Comparison of ENCODE assay signal across 39 cellular contexts in the genomic region with DNA sequence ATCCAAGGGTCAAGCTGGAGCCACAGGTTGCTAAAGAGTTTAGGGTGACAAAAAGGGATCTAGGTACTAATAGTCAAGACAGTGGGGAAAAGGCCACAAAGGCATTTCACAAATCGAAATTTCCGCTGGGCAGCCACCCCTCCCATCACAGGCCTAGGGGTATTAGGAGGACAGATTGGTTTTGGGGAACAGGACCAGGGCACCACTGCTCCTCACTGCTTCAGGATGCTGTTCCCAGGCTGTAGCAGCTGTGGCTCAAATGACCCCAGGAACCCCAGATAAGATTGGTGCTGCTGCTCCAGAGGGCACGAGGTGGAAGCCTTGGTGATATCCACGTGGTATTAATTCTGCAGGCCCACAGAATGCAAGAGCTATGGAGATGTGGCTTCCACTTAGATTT.
"Had no signal": no experiment of that assay in that cellular context is flagged by ENCODE, and none has a peak within 500 bp of the region (broad histone marks: within the 10 kb centered on the region; RNA-seq: fewer than 3 reads in every experiment).

No MANE protein-coding gene starts in this region.

- DNase-seq: activated effector memory CD4-positive, alpha-beta T cell treated with anti-CD3 and anti-CD28 coated beads, Interleukin-2, amount 50 U/mL, for 16 hours; activated effector memory CD4-positive, alpha-beta T cell treated with Interleukin-2 at 50 U/mL for 16 hours; activated gamma-delta T cell; activated gamma-delta T cell treated with Interleukin-2 at 50 U/mL for 16 hours; activated naive CD4-positive, alpha-beta T cell; activated naive CD4-positive, alpha-beta T cell treated with anti-CD3 and anti-CD28 coated beads for 36 hours; activated naive CD4-positive, alpha-beta T cell treated with anti-CD3 and anti-CD28 coated beads, Interleukin-2, amount 10 ng/mL, durations not matched to agents 7 days and 5 days; activated naive CD4-positive, alpha-beta T cell treated with anti-CD3 and anti-CD28 coated beads, Interleukin-2, amount 50 U/mL, for 16 hours; activated naive CD4-positive, alpha-beta T cell treated with Interleukin-2 at 50 U/mL for 16 hours; activated naive CD8-positive, alpha-beta T cell treated with anti-CD3 and anti-CD28 coated beads for 36 hours; activated naive CD8-positive, alpha-beta T cell treated with anti-CD3 and anti-CD28 coated beads, Interleukin-2, amount 10 ng/mL, durations not matched to agents 7 days and 5 days; activated naive CD8-positive, alpha-beta T cell treated with anti-CD3 and anti-CD28 coated beads, Interleukin-2, amount 50 U/mL, for 24 hours; activated T-cell treated with anti-CD3 and anti-CD28 coated beads for 4 hours; activated T-cell treated with anti-CD3 and anti-CD28 coated beads, Interleukin-2, amount 50 U/mL, for 1 hour; activated T-cell treated with anti-CD3 and anti-CD28 coated beads, Interleukin-2, amount 50 U/mL, for 24 hours; activated T-cell treated with anti-CD3 and anti-CD28 coated beads, Interleukin-2, amount 50 U/mL, for 4 hours; activated T-cell treated with anti-CD3 and anti-CD28 coated beads, Interleukin-2, amount 50 U/mL, for 48 hours; activated T-cell treated with anti-CD3 and anti-CD28 coated beads, Interleukin-2, amount 50 U/mL, for 72 hours; adrenal gland; amniotic stem cell; amygdala; anterior cingulate cortex; aorta; body of pancreas; brain microvascular endothelial cell; caudate nucleus; central memory CD4-positive, alpha-beta T cell; cerebellar nuclear complex had no signal

- H3K36me3 Mint-ChIP-seq: activated naive CD4-positive, alpha-beta T cell treated with anti-CD3 and anti-CD28 coated beads, Interleukin-2, amount 10 ng/mL, durations not matched to agents 7 days and 5 days; activated naive CD4-positive, alpha-beta T cell treated with anti-CD3 and anti-CD28 coated beads, Interleukin-2, amount 50 U/mL, for 24 hours; activated naive CD4-positive, alpha-beta T cell treated with anti-CD3 and anti-CD28 coated beads, Interleukin-2, amount 50 U/mL, for 72 hours; activated naive CD8-positive, alpha-beta T cell; activated naive CD8-positive, alpha-beta T cell treated with anti-CD3 and anti-CD28 coated beads, Interleukin-2, amount 10 ng/mL, durations not matched to agents 7 days and 5 days had no signal

- H3K9me3 ChIP-seq: adrenal gland, ascending aorta, body of pancreas, breast epithelium had no signal

- H3K27ac ChIP-seq: adrenal gland, ascending aorta, body of pancreas, brain microvascular endothelial cell, breast epithelium, cardiac muscle cell had no signal

- H3K27me3 ChIP-seq: adrenal gland, ascending aorta, body of pancreas, brain microvascular endothelial cell, breast epithelium, cardiac muscle cell had no signal

- H3K4me3 Mint-ChIP-seq: activated naive CD4-positive, alpha-beta T cell treated with anti-CD3 and anti-CD28 coated beads for 36 hours; activated naive CD4-positive, alpha-beta T cell treated with anti-CD3 and anti-CD28 coated beads, Interleukin-2, amount 10 ng/mL, durations not matched to agents 7 days and 5 days; activated naive CD4-positive, alpha-beta T cell treated with anti-CD3 and anti-CD28 coated beads, Interleukin-2, amount 50 U/mL, for 24 hours; activated naive CD8-positive, alpha-beta T cell; activated naive CD8-positive, alpha-beta T cell treated with anti-CD3 and anti-CD28 coated beads for 36 hours; activated naive CD8-positive, alpha-beta T cell treated with anti-CD3 and anti-CD28 coated beads, Interleukin-2, amount 10 ng/mL, durations not matched to agents 7 days and 5 days; activated naive CD8-positive, alpha-beta T cell treated with anti-CD3 and anti-CD28 coated beads, Interleukin-2, amount 50 U/mL, for 24 hours; activated T-cell treated with anti-CD3 and anti-CD28 coated beads, Interleukin-2, amount 50 U/mL, for 24 hours; activated T-cell treated with anti-CD3 and anti-CD28 coated beads, Interleukin-2, amount 50 U/mL, for 4 hours; activated T-cell treated with anti-CD3 and anti-CD28 coated beads, Interleukin-2, amount 50 U/mL, for 72 hours; activated T-helper 1 cell treated with anti-CD3 and anti-CD28 coated beads, Interleukin-12 subunit alpha, Interleukin-12 subunit beta, Interleukin-2, Interleukin-4 antibody, amounts not matched to agents 30 ng/mL and 10 ng/mL and 1 ng/mL, durations not matched to agents 14 hours and 24 hours and 36 hours; activated T-helper 17 cell treated with anti-CD3 and anti-CD28 coated beads, Interleukin-2, amount 50 U/mL, for 72 hours; brain; central memory CD8-positive, alpha-beta T cell had no signal

- H3K9me3 Mint-ChIP-seq: activated naive CD4-positive, alpha-beta T cell treated with anti-CD3 and anti-CD28 coated beads for 36 hours; activated naive CD4-positive, alpha-beta T cell treated with anti-CD3 and anti-CD28 coated beads, Interleukin-2, amount 10 ng/mL, durations not matched to agents 7 days and 5 days; activated naive CD4-positive, alpha-beta T cell treated with anti-CD3 and anti-CD28 coated beads, Interleukin-2, amount 50 U/mL, for 24 hours; activated naive CD4-positive, alpha-beta T cell treated with anti-CD3 and anti-CD28 coated beads, Interleukin-2, amount 50 U/mL, for 72 hours; activated naive CD8-positive, alpha-beta T cell treated with anti-CD3 and anti-CD28 coated beads for 36 hours; activated naive CD8-positive, alpha-beta T cell treated with anti-CD3 and anti-CD28 coated beads, Interleukin-2, amount 50 U/mL, for 24 hours; activated T-cell treated with anti-CD3 and anti-CD28 coated beads, Interleukin-2, amount 50 U/mL, for 24 hours; activated T-cell treated with anti-CD3 and anti-CD28 coated beads, Interleukin-2, amount 50 U/mL, for 4 hours; activated T-cell treated with anti-CD3 and anti-CD28 coated beads, Interleukin-2, amount 50 U/mL, for 72 hours; activated T-helper 1 cell treated with anti-CD3 and anti-CD28 coated beads, Interleukin-12 subunit alpha, Interleukin-12 subunit beta, Interleukin-2, Interleukin-4 antibody, amounts not matched to agents 30 ng/mL and 10 ng/mL and 1 ng/mL, durations not matched to agents 14 hours and 24 hours and 36 hours; activated T-helper 17 cell treated with anti-CD3 and anti-CD28 coated beads, Interleukin-2, amount 50 U/mL, for 72 hours; activated T-helper 2 cell treated with anti-CD3 and anti-CD28 coated beads, Interferon-gamma antibody, Interleukin-2, Interleukin-4, amounts not matched to agents 10 μg/mL and 5 μg/mL and 100 μg/mL, durations not matched to agents 14 hours and 24 hours and 36 hours; central memory CD8-positive, alpha-beta T cell had no signal

- H3K4me1 ChIP-seq: adrenal gland, ascending aorta, body of pancreas, breast epithelium had no signal

- H3K4me3 ChIP-seq: adrenal gland, ascending aorta, body of pancreas, breast epithelium, cardiac muscle cell had no signal

- H3K4me1 Mint-ChIP-seq: activated naive CD4-positive, alpha-beta T cell treated with anti-CD3 and anti-CD28 coated beads, Interleukin-2, amount 50 U/mL, for 24 hours; activated naive CD8-positive, alpha-beta T cell treated with anti-CD3 and anti-CD28 coated beads for 36 hours; activated T-helper 17 cell treated with anti-CD3 and anti-CD28 coated beads, Interleukin-2, amount 50 U/mL, for 72 hours; brain; central memory CD8-positive, alpha-beta T cell had no signal

- H3K36me3 ChIP-seq: adrenal gland, ascending aorta, brain microvascular endothelial cell, breast epithelium had no signal

- H3K27me3 Mint-ChIP-seq: activated naive CD4-positive, alpha-beta T cell treated with anti-CD3 and anti-CD28 coated beads, Interleukin-2, amount 50 U/mL, for 24 hours; activated naive CD8-positive, alpha-beta T cell; activated naive CD8-positive, alpha-beta T cell treated with anti-CD3 and anti-CD28 coated beads, Interleukin-2, amount 10 ng/mL, durations not matched to agents 7 days and 5 days; activated naive CD8-positive, alpha-beta T cell treated with anti-CD3 and anti-CD28 coated beads, Interleukin-2, amount 50 U/mL, for 24 hours; activated T-cell treated with anti-CD3 and anti-CD28 coated beads, Interleukin-2, amount 50 U/mL, for 24 hours; brain; central memory CD8-positive, alpha-beta T cell had no signal

- H3K27ac Mint-ChIP-seq: activated naive CD4-positive, alpha-beta T cell treated with anti-CD3 and anti-CD28 coated beads for 36 hours; activated naive CD4-positive, alpha-beta T cell treated with anti-CD3 and anti-CD28 coated beads, Interleukin-2, amount 10 ng/mL, durations not matched to agents 7 days and 5 days; activated naive CD4-positive, alpha-beta T cell treated with anti-CD3 and anti-CD28 coated beads, Interleukin-2, amount 50 U/mL, for 24 hours; activated naive CD4-positive, alpha-beta T cell treated with anti-CD3 and anti-CD28 coated beads, Interleukin-2, amount 50 U/mL, for 72 hours; activated naive CD8-positive, alpha-beta T cell; activated naive CD8-positive, alpha-beta T cell treated with anti-CD3 and anti-CD28 coated beads for 36 hours; activated naive CD8-positive, alpha-beta T cell treated with anti-CD3 and anti-CD28 coated beads, Interleukin-2, amount 10 ng/mL, durations not matched to agents 7 days and 5 days; activated naive CD8-positive, alpha-beta T cell treated with anti-CD3 and anti-CD28 coated beads, Interleukin-2, amount 50 U/mL, for 24 hours; activated T-cell treated with anti-CD3 and anti-CD28 coated beads, Interleukin-2, amount 50 U/mL, for 24 hours; activated T-cell treated with anti-CD3 and anti-CD28 coated beads, Interleukin-2, amount 50 U/mL, for 72 hours; activated T-helper 1 cell treated with anti-CD3 and anti-CD28 coated beads, Interleukin-12 subunit alpha, Interleukin-12 subunit beta, Interleukin-2, Interleukin-4 antibody, amounts not matched to agents 30 ng/mL and 10 ng/mL and 1 ng/mL, durations not matched to agents 14 hours and 24 hours and 36 hours; activated T-helper 17 cell treated with anti-CD3 and anti-CD28 coated beads, Interleukin-2, amount 50 U/mL, for 72 hours; activated T-helper 2 cell treated with anti-CD3 and anti-CD28 coated beads, Interferon-gamma antibody, Interleukin-2, Interleukin-4, amounts not matched to agents 10 μg/mL and 5 μg/mL and 100 μg/mL, durations not matched to agents 14 hours and 24 hours and 36 hours; brain had no signal

- ATAC-seq: activated naive CD4-positive, alpha-beta T cell treated with anti-CD3 and anti-CD28 coated beads, Interleukin-2, amount 50 U/mL, for 72 hours; activated naive CD8-positive, alpha-beta T cell treated with anti-CD3 and anti-CD28 coated beads, Interleukin-2, amount 50 U/mL, for 24 hours; activated T-cell treated with anti-CD3 and anti-CD28 coated beads, Interleukin-2, amount 50 U/mL, for 4 hours; activated T-cell treated with anti-CD3 and anti-CD28 coated beads, Interleukin-2, amount 50 U/mL, for 72 hours; activated T-helper 17 cell treated with anti-CD3 and anti-CD28 coated beads, Interleukin-2, amount 50 U/mL, for 72 hours; body of pancreas had no signal
